Comparison of ENCODE assay signal across 16 cellular contexts in the genomic region with DNA sequence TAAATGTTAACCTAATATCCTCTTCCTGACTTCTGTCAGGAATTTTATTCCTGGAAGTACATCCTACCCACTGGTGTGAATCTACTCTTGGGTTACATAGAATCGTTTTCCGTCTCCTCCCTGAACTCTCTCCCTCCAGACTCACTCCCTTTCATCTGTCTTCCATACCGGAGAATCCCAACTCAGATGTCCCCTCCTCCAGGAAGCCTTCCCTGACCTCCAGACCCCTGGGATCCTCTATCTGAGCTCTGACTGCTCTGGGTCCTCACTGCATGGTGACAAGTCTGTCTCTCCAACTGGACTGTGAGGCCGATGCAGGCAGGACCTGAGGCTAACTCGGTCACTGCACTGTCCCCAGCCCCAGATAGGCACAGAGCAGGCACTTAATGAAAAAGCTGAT. TPM values are rescaled to one million over a fixed set of nuclear protein-coding genes. Genes with fewer than 3 reads are reported as not detected.
"Had no signal": no experiment of that assay in that cellular context is flagged by ENCODE, and none has a peak within 500 bp of the region (broad histone marks: within the 10 kb centered on the region; RNA-seq: fewer than 3 reads in every experiment).

No MANE protein-coding gene starts in this region.

- H3K36me3 Mint-ChIP-seq: WTC11 had no signal

- H3K9ac ChIP-seq: parathyroid adenoma had no signal

- DNase-seq: activated CD4-positive, alpha-beta T cell treated with anti-CD3 and anti-CD28 coated beads for 48 hours; activated naive CD4-positive, alpha-beta T cell; caudate nucleus; colonic mucosa; foreskin fibroblast; kidney glomerular epithelial cell; lower lobe of right lung; midbrain; stimulated activated naive CD4-positive, alpha-beta T cell treated with Interleukin-2 at 50 U/mL for 16 hours; trophoblast cell had no signal

- H3K4me1 ChIP-seq: lower lobe of right lung, parathyroid adenoma had no signal

- H3K27ac Mint-ChIP-seq: T-helper 1 cell treated with Interleukin-12 subunit alpha and Interleukin-12 subunit beta and Interleukin-4 antibody, amounts not matched to agents 30 μg/mL and 1 μg/mL, for 36 hours had no signal

- H3K4me3 Mint-ChIP-seq: T-helper 1 cell treated with Interleukin-12 subunit alpha and Interleukin-12 subunit beta and Interleukin-4 antibody, amounts not matched to agents 30 μg/mL and 1 μg/mL, for 36 hours; WTC11 had no signal

- H3K4me3 ChIP-seq: colonic mucosa, lower lobe of right lung had no signal

- H3K36me3 ChIP-seq: colonic mucosa, lower lobe of right lung, neutrophil had no signal

- H3K9me3 Mint-ChIP-seq: T-helper 1 cell treated with Interleukin-12 subunit alpha and Interleukin-12 subunit beta and Interleukin-4 antibody, amounts not matched to agents 30 μg/mL and 1 μg/mL, for 36 hours; WTC11 had no signal

- H3K27ac ChIP-seq: colonic mucosa, lower lobe of right lung, neutrophil, parathyroid adenoma had no signal

- H3K27me3 ChIP-seq: colonic mucosa, neutrophil had no signal

- H3K9me3 ChIP-seq: colonic mucosa, lower lobe of right lung, neutrophil had no signal

- ATAC-seq: lower lobe of right lung, WTC11 had no signal

RNA-seq across cellular contexts. Expression of gene GPR4, which starts 42.0 kb away (rescaled TPM):
- total RNA-seq: myocyte, renal cortical epithelial cell had no signal
